1 cellular context compared by ENCODE assay signal in the genomic region with DNA sequence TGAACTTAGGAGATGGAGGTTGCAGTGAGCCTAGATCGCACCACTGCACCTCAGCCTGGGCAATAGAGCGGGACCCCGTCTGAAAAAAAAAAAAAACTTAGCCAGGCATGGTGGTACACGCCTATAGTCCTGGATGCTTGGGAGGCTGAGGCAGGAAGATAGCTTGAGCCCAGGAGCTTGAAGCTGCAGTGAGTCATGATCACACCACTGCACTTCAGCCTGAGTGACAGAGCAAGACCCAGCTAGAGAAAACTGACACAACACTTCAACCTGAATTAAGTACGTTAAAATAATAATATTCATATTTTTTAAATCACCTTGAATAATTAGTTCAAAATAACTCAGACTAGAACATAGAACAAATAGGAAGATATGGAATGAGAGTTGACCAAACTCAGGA.
TF ChIP-seq lines count a peak whose summit lies in the region.

No MANE protein-coding gene starts in this region.

TF ChIP-seq in K562, 482 proteins besides CTCF, POLR2A, EP300 and RAD21 (continued from another document and continues in another):
- TF ChIP-seq, protein P1, sequence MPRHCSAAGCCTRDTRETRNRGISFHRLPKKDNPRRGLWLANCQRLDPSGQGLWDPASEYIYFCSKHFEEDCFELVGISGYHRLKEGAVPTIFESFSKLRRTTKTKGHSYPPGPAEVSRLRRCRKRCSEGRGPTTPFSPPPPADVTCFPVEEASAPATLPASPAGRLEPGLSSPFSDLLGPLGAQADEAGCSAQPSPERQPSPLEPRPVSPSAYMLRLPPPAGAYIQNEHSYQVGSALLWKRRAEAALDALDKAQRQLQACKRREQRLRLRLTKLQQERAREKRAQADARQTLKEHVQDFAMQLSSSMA (CRISPR knock-in tag; IDR thresholded peaks at IDR 0.05), result no peak
- TF ChIP-seq ZNF384 (IDR thresholded peaks at IDR 0.05; ENCODE audit: low read depth, low read length) (peak; percentile 33; the same call in 1 of the 2 replicates), ZNF79 (CRISPR knock-in tag; IDR thresholded peaks at IDR 0.05; ENCODE audit: low read depth) (no peak), CTBP1 (IDR thresholded peaks at IDR 0.05; ENCODE audit: borderline replicate concordance) (no peak), CBX1 (IDR thresholded peaks at IDR 0.05; ENCODE audit: low read depth) (no peak), ELF2 (CRISPR knock-in tag; IDR thresholded peaks at IDR 0.05) (no peak), LARP7 (IDR thresholded peaks at IDR 0.05) (no peak), SAFB (IDR thresholded peaks at IDR 0.05; ENCODE audit: borderline replicate concordance, low read depth, low read length) (no peak), DMBX1 (CRISPR knock-in tag; IDR thresholded peaks at IDR 0.05; ENCODE audit: borderline replicate concordance) (peak; percentile 43; the same call in 1 of the 2 replicates), ZNF263 (CRISPR knock-in tag; IDR thresholded peaks at IDR 0.05; ENCODE audit: borderline replicate concordance) (no peak), RBM39 (optimal IDR thresholded peaks at IDR 0.05; ENCODE audit: low read depth, low read length) (no peak), NFYB (IDR thresholded peaks at IDR 0.05; ENCODE audit: extremely low read depth, insufficient read length) (no peak), NFRKB (IDR thresholded peaks at IDR 0.05; ENCODE audit: low read depth) (no peak), ZNF408 (CRISPR knock-in tag; IDR thresholded peaks at IDR 0.05; ENCODE audit: low read depth) (no peak), ELF4 (CRISPR knock-in tag; IDR thresholded peaks at IDR 0.05) (no peak), NR3C1 (CRISPR knock-in tag; IDR thresholded peaks at IDR 0.05) (no peak), EWSR1 (IDR thresholded peaks at IDR 0.05; ENCODE audit: borderline replicate concordance, low read depth, partially characterized antibody) (no peak), HDAC2 (IDR thresholded peaks at IDR 0.05) (no peak), NELFE (IDR thresholded peaks at IDR 0.05; ENCODE audit: insufficient read depth, insufficient read length) (no peak), ZBED1 (IDR thresholded peaks at IDR 0.05) (no peak), ZNF165 (CRISPR knock-in tag; IDR thresholded peaks at IDR 0.05; ENCODE audit: borderline replicate concordance) (no peak), MCM7 (IDR thresholded peaks at IDR 0.05) (no peak), SMAD4 (CRISPR knock-in tag; conservative IDR thresholded peaks at IDR 0.05) (no peak), PML (IDR thresholded peaks at IDR 0.05; ENCODE audit: low read length) (no peak), ZZZ3 (IDR thresholded peaks at IDR 0.05) (no peak), E2F3 (CRISPR knock-in tag; IDR thresholded peaks at IDR 0.05) (no peak)
- TF ChIP-seq, protein P2, sequence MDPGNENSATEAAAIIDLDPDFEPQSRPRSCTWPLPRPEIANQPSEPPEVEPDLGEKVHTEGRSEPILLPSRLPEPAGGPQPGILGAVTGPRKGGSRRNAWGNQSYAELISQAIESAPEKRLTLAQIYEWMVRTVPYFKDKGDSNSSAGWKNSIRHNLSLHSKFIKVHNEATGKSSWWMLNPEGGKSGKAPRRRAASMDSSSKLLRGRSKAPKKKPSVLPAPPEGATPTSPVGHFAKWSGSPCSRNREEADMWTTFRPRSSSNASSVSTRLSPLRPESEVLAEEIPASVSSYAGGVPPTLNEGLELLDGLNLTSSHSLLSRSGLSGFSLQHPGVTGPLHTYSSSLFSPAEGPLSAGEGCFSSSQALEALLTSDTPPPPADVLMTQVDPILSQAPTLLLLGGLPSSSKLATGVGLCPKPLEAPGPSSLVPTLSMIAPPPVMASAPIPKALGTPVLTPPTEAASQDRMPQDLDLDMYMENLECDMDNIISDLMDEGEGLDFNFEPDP (CRISPR knock-in tag; IDR thresholded peaks at IDR 0.05), result no peak
- TF ChIP-seq, protein P3, sequence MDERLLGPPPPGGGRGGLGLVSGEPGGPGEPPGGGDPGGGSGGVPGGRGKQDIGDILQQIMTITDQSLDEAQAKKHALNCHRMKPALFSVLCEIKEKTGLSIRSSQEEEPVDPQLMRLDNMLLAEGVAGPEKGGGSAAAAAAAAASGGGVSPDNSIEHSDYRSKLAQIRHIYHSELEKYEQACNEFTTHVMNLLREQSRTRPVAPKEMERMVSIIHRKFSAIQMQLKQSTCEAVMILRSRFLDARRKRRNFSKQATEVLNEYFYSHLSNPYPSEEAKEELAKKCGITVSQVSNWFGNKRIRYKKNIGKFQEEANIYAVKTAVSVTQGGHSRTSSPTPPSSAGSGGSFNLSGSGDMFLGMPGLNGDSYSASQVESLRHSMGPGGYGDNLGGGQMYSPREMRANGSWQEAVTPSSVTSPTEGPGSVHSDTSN (CRISPR knock-in tag; IDR thresholded peaks at IDR 0.05; ENCODE audit: low read depth), result 0 out of 2 replicates have a peak, but pooled peaks have one; percentile 35
- TF ChIP-seq, protein P3 (tag; conservative IDR thresholded peaks at IDR 0.05; ENCODE audit: low read depth), result no peak
- TF ChIP-seq, protein P4, sequence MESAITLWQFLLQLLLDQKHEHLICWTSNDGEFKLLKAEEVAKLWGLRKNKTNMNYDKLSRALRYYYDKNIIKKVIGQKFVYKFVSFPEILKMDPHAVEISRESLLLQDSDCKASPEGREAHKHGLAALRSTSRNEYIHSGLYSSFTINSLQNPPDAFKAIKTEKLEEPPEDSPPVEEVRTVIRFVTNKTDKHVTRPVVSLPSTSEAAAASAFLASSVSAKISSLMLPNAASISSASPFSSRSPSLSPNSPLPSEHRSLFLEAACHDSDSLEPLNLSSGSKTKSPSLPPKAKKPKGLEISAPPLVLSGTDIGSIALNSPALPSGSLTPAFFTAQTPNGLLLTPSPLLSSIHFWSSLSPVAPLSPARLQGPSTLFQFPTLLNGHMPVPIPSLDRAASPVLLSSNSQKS (CRISPR knock-in tag; IDR thresholded peaks at IDR 0.05), result no peak
- TF ChIP-seq, protein P5, sequence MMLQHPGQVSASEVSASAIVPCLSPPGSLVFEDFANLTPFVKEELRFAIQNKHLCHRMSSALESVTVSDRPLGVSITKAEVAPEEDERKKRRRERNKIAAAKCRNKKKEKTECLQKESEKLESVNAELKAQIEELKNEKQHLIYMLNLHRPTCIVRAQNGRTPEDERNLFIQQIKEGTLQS (IDR thresholded peaks at IDR 0.05), result peak; percentile 27; the same call in 1 of the 2 replicates
- TF ChIP-seq, protein P5 (CRISPR knock-in tag; conservative IDR thresholded peaks at IDR 0.05), result no peak
- TF ChIP-seq, protein P6, sequence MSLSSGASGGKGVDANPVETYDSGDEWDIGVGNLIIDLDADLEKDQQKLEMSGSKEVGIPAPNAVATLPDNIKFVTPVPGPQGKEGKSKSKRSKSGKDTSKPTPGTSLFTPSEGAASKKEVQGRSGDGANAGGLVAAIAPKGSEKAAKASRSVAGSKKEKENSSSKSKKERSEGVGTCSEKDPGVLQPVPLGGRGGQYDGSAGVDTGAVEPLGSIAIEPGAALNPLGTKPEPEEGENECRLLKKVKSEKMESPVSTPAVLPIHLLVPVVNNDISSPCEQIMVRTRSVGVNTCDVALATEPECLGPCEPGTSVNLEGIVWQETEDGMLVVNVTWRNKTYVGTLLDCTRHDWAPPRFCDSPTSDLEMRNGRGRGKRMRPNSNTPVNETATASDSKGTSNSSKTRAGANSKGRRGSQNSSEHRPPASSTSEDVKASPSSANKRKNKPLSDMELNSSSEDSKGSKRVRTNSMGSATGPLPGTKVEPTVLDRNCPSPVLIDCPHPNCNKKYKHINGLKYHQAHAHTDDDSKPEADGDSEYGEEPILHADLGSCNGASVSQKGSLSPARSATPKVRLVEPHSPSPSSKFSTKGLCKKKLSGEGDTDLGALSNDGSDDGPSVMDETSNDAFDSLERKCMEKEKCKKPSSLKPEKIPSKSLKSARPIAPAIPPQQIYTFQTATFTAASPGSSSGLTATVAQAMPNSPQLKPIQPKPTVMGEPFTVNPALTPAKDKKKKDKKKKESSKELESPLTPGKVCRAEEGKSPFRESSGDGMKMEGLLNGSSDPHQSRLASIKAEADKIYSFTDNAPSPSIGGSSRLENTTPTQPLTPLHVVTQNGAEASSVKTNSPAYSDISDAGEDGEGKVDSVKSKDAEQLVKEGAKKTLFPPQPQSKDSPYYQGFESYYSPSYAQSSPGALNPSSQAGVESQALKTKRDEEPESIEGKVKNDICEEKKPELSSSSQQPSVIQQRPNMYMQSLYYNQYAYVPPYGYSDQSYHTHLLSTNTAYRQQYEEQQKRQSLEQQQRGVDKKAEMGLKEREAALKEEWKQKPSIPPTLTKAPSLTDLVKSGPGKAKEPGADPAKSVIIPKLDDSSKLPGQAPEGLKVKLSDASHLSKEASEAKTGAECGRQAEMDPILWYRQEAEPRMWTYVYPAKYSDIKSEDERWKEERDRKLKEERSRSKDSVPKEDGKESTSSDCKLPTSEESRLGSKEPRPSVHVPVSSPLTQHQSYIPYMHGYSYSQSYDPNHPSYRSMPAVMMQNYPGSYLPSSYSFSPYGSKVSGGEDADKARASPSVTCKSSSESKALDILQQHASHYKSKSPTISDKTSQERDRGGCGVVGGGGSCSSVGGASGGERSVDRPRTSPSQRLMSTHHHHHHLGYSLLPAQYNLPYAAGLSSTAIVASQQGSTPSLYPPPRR (CRISPR knock-in tag; IDR thresholded peaks at IDR 0.05; ENCODE audit: borderline replicate concordance), result no peak
- TF ChIP-seq, protein P7, sequence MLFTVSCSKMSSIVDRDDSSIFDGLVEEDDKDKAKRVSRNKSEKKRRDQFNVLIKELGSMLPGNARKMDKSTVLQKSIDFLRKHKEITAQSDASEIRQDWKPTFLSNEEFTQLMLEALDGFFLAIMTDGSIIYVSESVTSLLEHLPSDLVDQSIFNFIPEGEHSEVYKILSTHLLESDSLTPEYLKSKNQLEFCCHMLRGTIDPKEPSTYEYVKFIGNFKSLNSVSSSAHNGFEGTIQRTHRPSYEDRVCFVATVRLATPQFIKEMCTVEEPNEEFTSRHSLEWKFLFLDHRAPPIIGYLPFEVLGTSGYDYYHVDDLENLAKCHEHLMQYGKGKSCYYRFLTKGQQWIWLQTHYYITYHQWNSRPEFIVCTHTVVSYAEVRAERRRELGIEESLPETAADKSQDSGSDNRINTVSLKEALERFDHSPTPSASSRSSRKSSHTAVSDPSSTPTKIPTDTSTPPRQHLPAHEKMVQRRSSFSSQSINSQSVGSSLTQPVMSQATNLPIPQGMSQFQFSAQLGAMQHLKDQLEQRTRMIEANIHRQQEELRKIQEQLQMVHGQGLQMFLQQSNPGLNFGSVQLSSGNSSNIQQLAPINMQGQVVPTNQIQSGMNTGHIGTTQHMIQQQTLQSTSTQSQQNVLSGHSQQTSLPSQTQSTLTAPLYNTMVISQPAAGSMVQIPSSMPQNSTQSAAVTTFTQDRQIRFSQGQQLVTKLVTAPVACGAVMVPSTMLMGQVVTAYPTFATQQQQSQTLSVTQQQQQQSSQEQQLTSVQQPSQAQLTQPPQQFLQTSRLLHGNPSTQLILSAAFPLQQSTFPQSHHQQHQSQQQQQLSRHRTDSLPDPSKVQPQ (CRISPR knock-in tag; IDR thresholded peaks at IDR 0.05; ENCODE audit: borderline replicate concordance), result no peak
- TF ChIP-seq, protein P8, sequence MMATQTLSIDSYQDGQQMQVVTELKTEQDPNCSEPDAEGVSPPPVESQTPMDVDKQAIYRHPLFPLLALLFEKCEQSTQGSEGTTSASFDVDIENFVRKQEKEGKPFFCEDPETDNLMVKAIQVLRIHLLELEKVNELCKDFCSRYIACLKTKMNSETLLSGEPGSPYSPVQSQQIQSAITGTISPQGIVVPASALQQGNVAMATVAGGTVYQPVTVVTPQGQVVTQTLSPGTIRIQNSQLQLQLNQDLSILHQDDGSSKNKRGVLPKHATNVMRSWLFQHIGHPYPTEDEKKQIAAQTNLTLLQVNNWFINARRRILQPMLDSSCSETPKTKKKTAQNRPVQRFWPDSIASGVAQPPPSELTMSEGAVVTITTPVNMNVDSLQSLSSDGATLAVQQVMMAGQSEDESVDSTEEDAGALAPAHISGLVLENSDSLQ (IDR thresholded peaks at IDR 0.05), result peak; percentile 52; the same call in 1 of the 2 replicates
- TF ChIP-seq, protein P9, sequence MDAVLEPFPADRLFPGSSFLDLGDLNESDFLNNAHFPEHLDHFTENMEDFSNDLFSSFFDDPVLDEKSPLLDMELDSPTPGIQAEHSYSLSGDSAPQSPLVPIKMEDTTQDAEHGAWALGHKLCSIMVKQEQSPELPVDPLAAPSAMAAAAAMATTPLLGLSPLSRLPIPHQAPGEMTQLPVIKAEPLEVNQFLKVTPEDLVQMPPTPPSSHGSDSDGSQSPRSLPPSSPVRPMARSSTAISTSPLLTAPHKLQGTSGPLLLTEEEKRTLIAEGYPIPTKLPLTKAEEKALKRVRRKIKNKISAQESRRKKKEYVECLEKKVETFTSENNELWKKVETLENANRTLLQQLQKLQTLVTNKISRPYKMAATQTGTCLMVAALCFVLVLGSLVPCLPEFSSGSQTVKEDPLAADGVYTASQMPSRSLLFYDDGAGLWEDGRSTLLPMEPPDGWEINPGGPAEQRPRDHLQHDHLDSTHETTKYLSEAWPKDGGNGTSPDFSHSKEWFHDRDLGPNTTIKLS (IDR thresholded peaks at IDR 0.05; ENCODE audit: borderline replicate concordance, low read depth), result no peak
- TF ChIP-seq, protein P10, sequence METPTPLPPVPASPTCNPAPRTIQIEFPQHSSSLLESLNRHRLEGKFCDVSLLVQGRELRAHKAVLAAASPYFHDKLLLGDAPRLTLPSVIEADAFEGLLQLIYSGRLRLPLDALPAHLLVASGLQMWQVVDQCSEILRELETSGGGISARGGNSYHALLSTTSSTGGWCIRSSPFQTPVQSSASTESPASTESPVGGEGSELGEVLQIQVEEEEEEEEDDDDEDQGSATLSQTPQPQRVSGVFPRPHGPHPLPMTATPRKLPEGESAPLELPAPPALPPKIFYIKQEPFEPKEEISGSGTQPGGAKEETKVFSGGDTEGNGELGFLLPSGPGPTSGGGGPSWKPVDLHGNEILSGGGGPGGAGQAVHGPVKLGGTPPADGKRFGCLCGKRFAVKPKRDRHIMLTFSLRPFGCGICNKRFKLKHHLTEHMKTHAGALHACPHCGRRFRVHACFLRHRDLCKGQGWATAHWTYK (CRISPR knock-in tag; IDR thresholded peaks at IDR 0.05), result no peak
- TF ChIP-seq, protein P11, sequence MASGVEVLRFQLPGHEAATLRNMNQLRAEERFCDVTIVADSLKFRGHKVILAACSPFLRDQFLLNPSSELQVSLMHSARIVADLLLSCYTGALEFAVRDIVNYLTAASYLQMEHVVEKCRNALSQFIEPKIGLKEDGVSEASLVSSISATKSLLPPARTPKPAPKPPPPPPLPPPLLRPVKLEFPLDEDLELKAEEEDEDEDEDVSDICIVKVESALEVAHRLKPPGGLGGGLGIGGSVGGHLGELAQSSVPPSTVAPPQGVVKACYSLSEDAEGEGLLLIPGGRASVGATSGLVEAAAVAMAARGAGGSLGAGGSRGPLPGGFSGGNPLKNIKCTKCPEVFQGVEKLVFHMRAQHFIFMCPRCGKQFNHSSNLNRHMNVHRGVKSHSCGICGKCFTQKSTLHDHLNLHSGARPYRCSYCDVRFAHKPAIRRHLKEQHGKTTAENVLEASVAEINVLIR (CRISPR knock-in tag; IDR thresholded peaks at IDR 0.05), result no peak
